8 cellular contexts compared by ENCODE assay signal in genomic region chr13:33542309-33543088, GRCh38.
DNase-seq lines count a peak whose midpoint lies in the region; ATAC-seq, FAIRE-seq and TF ChIP-seq lines count a peak whose summit lies in the region.

No MANE protein-coding gene starts in this region.

- H3K9ac ChIP-seq in endodermal cell (ENCODE audit: extremely low read depth, low read length, poor library complexity, severe bottlenecking): peak overlapping the region; percentile 96

- H3K27me3 ChIP-seq in endodermal cell (ENCODE audit: control insufficient read depth, insufficient read depth, low read length, poor library complexity, severe bottlenecking): no peaks in the 10 kb centered on the region

- H3K4me1 Mint-ChIP-seq in endodermal cell: peaks cover 28% of the 10 kb centered on the region

- H3K4me3 Mint-ChIP-seq in endodermal cell: peak overlapping the region; percentile 83

- FAIRE-seq in HTR-8/SVneo (lab: Jason Lieb, UNC): peak; percentile 48

- no peaks in the 10 kb centered on the region for H3K9me3 ChIP-seq in endodermal cell (ENCODE audit: control insufficient read depth, low read length)

- peak overlapping the region; percentile 100 for H3K27ac Mint-ChIP-seq in endodermal cell

- H3K9me3 Mint-ChIP-seq in endodermal cell: no peaks in the 10 kb centered on the region

- in situ Hi-C loops in Caki2 (cut with HindIII; ENCODE audit: low pct_unique_long_range_greater_than_20kb, low sequenced_read_pairs): no loop called here

- H3K36me3 Mint-ChIP-seq in endodermal cell (ENCODE audit: low read depth): no peaks in the 10 kb centered on the region

- no peaks in the 10 kb centered on the region for H3K36me3 ChIP-seq in endodermal cell (ENCODE audit: control insufficient read depth, insufficient read depth, low read length)

- no peaks in the 10 kb centered on the region for H3K27me3 Mint-ChIP-seq in endodermal cell (ENCODE audit: insufficient read depth)

- peak; percentile 86 for TF ChIP-seq CTCF in endodermal cell (conservative IDR thresholded peaks at IDR 0.05)

- DNase-seq in Caki2 (ENCODE audit: low read depth) (peak; percentile 99), HTR-8/SVneo (ENCODE audit: insufficient read length, low spot score) (peak; percentile 74), NOMO-1 treated with dmso at 0.1 percent for 144 hours (lab: John Stamatoyannopoulos, UW; ENCODE audit: unreplicated experiment) (peak; percentile 99), endodermal cell (peak; percentile 99), mesenteric fat pad (ENCODE audit: low spot score) (peak; percentile 100)
- peak; percentile 96 for DNase-seq in activated CD8-positive, alpha-beta memory T cell treated with anti-CD3 and anti-CD28 coated beads, Interleukin-2, amount 50 U/mL, for 24 hours (ENCODE audit: extremely low read depth)
- peak; percentile 97 for DNase-seq in stimulated activated CD8-positive, alpha-beta memory T cell treated with anti-CD3 and anti-CD28 coated beads, Interleukin-15, amount 100 ng/mL, for 24 hours (ENCODE audit: low read depth)

- 0% methylated on average over 38 to 70 of the region's 70 CpGs for WGBS in endodermal cell (ENCODE audit: insufficient coverage in 1 of 2, insufficient read length in 1 of 2), 2 experiments

- H3K4me1 ChIP-seq in endodermal cell (ENCODE audit: control insufficient read depth, insufficient read depth, low read length): peaks cover 11% of the 10 kb centered on the region

- ATAC-seq in GM21367 (IDR thresholded peaks at IDR 0.05; ENCODE audit: unreplicated experiment): peak; percentile 76

- H3K27ac ChIP-seq in endodermal cell (ENCODE audit: low read depth, low read length): peak overlapping the region; percentile 99

- H3K4me3 ChIP-seq in endodermal cell (ENCODE audit: low read length): peak overlapping the region; percentile 95

Comparison
In these comparisons a context has a peak if more than half of its experiments do, and no peak if none do; other contexts are left out.
1. Peak in every context shown above with its lines: DNase-seq, ATAC-seq, H3K4me3 ChIP-seq and H3K27ac ChIP-seq.